Comparison of ENCODE assay signal across 19 cellular contexts in genomic region chr1:151807131-151807530, GRCh38. TPM values are rescaled to one million over a fixed set of nuclear protein-coding genes. Genes with fewer than 3 reads are reported as not detected.
DNase-seq lines count a peak whose midpoint lies in the region; ATAC-seq and TF ChIP-seq lines count a peak whose summit lies in the region.
"Had no signal": no experiment of that assay in that cellular context is flagged by ENCODE, and none has a peak within 500 bp of the region (broad histone marks: within the 10 kb centered on the region; RNA-seq: fewer than 3 reads in every experiment).

No MANE protein-coding gene starts in this region.

- 79 to 90% (median 87%) methylated on average over 5 of the region's 5 CpGs for WGBS in spleen, 5 donors

- no peaks in the 10 kb centered on the region for H3K79me2 ChIP-seq in Karpas-422 (ENCODE audit: low read length)

- no peak overlapping the region for H3K4me2 ChIP-seq in Karpas-422 (ENCODE audit: low read depth, low read length, poor library complexity, severe bottlenecking)
- H3K4me2 ChIP-seq: A549 had no signal

- H3K36me3 ChIP-seq in Karpas-422 (ENCODE audit: insufficient read depth, low read length) (no peaks in the 10 kb centered on the region), spleen (no peaks in the 10 kb centered on the region)
- H3K36me3 ChIP-seq: BE2C, HAP-1 had no signal

- no peak for ATAC-seq in activated T-helper 17 cell treated with anti-CD3 and anti-CD28 coated beads, Interleukin-2, amount 50 U/mL, for 72 hours (replicated peaks)
- ATAC-seq in HG03457 (IDR thresholded peaks at IDR 0.05; ENCODE audit: unreplicated experiment), result no peak
- ATAC-seq: A549 had no signal

- H3K4me1 Mint-ChIP-seq in activated T-helper 17 cell treated with anti-CD3 and anti-CD28 coated beads, Interleukin-2, amount 50 U/mL, for 72 hours, result peaks cover 22% of the 10 kb centered on the region
- H3K4me1 Mint-ChIP-seq in osteocyte (ENCODE audit: unreplicated experiment), result no peaks in the 10 kb centered on the region

- H3K27ac ChIP-seq in Karpas-422 (ENCODE audit: low read length), result no peak overlapping the region
- no peak overlapping the region for H3K27ac ChIP-seq in spleen
- H3K27ac ChIP-seq: A549 had no signal

- H3K9me2 ChIP-seq in Karpas-422 (replicated peaks; ENCODE audit: insufficient read depth, low read length), result no peaks in the 10 kb centered on the region

- no peaks in the 10 kb centered on the region for H4K20me1 ChIP-seq in Karpas-422 (ENCODE audit: insufficient read depth, low read depth, low read length)

- H3K9ac ChIP-seq in Karpas-422 (ENCODE audit: low read length), result no peak overlapping the region

- no peak overlapping the region for H3K4me3 Mint-ChIP-seq in activated T-helper 17 cell treated with anti-CD3 and anti-CD28 coated beads, Interleukin-2, amount 50 U/mL, for 72 hours
- H3K4me3 Mint-ChIP-seq in osteocyte (ENCODE audit: unreplicated experiment), result no peak overlapping the region
- H3K4me3 Mint-ChIP-seq: CD4-positive, CD25-positive, alpha-beta regulatory T cell; IgD-negative memory B cell had no signal

- intact Hi-C loops in spleen (cut with DNase I; ENCODE audit: low total_unique reads), result no loop called here

- no peak overlapping the region for H3K4me3 ChIP-seq in Karpas-422 (ENCODE audit: low read length)
- no peak overlapping the region for H3K4me3 ChIP-seq in spleen
- H3K4me3 ChIP-seq: A549, HAP-1 had no signal

- H3K27me3 Mint-ChIP-seq in activated T-helper 17 cell treated with anti-CD3 and anti-CD28 coated beads, Interleukin-2, amount 50 U/mL, for 72 hours, result no peaks in the 10 kb centered on the region
- H3K27me3 Mint-ChIP-seq in osteocyte (ENCODE audit: unreplicated experiment), result peaks cover 65% of the 10 kb centered on the region

- no peak for TF ChIP-seq POLR2A in spleen (IDR thresholded peaks at IDR 0.05)

- peak; percentile 34 for DNase-seq in activated effector memory CD4-positive, alpha-beta T cell treated with anti-CD3 and anti-CD28 coated beads, Interleukin-2, amount 50 U/mL, for 16 hours
- no peak for DNase-seq in activated effector memory CD4-positive, alpha-beta T cell treated with Interleukin-2 at 50 U/mL for 16 hours
- DNase-seq in osteocyte (ENCODE audit: extremely low spot score, unreplicated experiment) (peak; percentile 80), Karpas-422 (no peak), spleen (no peak)
- DNase-seq: BE2C; CD4-positive, CD25-positive, alpha-beta regulatory T cell; DMS153; DMS79 treated with DMSO at 0.1 percent for 48 hours; EL; GDM1 had no signal

- peaks cover 11% of the 10 kb centered on the region for H3K4me1 ChIP-seq in Karpas-422 (ENCODE audit: low read length)
- no peaks in the 10 kb centered on the region for H3K4me1 ChIP-seq in spleen
- H3K4me1 ChIP-seq: A549 had no signal

- TF ChIP-seq CTCF in osteocyte (IDR thresholded peaks at IDR 0.05), result no peak
- no peak for TF ChIP-seq CTCF in spleen (IDR thresholded peaks at IDR 0.05 in 8 of 11, conservative IDR thresholded peaks at IDR 0.05 in 3 of 11)

- H3K27me3 ChIP-seq in Karpas-422 (ENCODE audit: low read length) (no peaks in the 10 kb centered on the region), spleen (replicated peaks in 1 of 7) (peaks cover 0 to 3% (median 0%) of the 10 kb centered on the region in 7 donors)
- H3K27me3 ChIP-seq: BE2C had no signal

- H3K36me3 Mint-ChIP-seq in activated T-helper 17 cell treated with anti-CD3 and anti-CD28 coated beads, Interleukin-2, amount 50 U/mL, for 72 hours (ENCODE audit: low read depth), result peaks cover 60% of the 10 kb centered on the region
- H3K36me3 Mint-ChIP-seq in osteocyte (ENCODE audit: unreplicated experiment), result no peaks in the 10 kb centered on the region
- H3K36me3 Mint-ChIP-seq: CD4-positive, CD25-positive, alpha-beta regulatory T cell; IgD-negative memory B cell had no signal

- H3K9me3 ChIP-seq in Karpas-422 (ENCODE audit: low read length), result no peaks in the 10 kb centered on the region
- H3K9me3 ChIP-seq in spleen, result no peaks in the 10 kb centered on the region
- H3K9me3 ChIP-seq: A549, BE2C, HAP-1 had no signal

- H3K9me3 Mint-ChIP-seq in activated T-helper 17 cell treated with anti-CD3 and anti-CD28 coated beads, Interleukin-2, amount 50 U/mL, for 72 hours, result no peaks in the 10 kb centered on the region
- no peaks in the 10 kb centered on the region for H3K9me3 Mint-ChIP-seq in osteocyte (ENCODE audit: unreplicated experiment)
- H3K9me3 Mint-ChIP-seq: CD4-positive, CD25-positive, alpha-beta regulatory T cell; IgD-negative memory B cell had no signal

- H3K27ac Mint-ChIP-seq in activated T-helper 17 cell treated with anti-CD3 and anti-CD28 coated beads, Interleukin-2, amount 50 U/mL, for 72 hours, result peak overlapping the region; percentile 72
- H3K27ac Mint-ChIP-seq in osteocyte (ENCODE audit: unreplicated experiment), result no peak overlapping the region
- H3K27ac Mint-ChIP-seq: IgD-negative memory B cell had no signal

- no peak overlapping the region for H2AFZ ChIP-seq in Karpas-422 (ENCODE audit: low read length)

RNA-seq across cellular contexts. Expression of gene LINGO4, which starts 1.9 kb away (rescaled TPM):
- 1 to 10 TPM; 1.3 to 4.0 TPM for total RNA-seq in activated T-helper 17 cell treated with anti-CD3 and anti-CD28 coated beads, Interleukin-2, amount 50 U/mL, for 72 hours
- not detected in 2 replicates for total RNA-seq in osteocyte
- total RNA-seq in Karpas-422 (2014; rRNA removed; shearing (Covaris generic); ENCODE audit: low replicate concordance), result 0.07 TPM in 1 of 2 replicates, not detected in the other
- under 1 TPM in 4 of 7 donors, not detected in 3; 0.13 to 0.36 (median 0.28) TPM for total RNA-seq in spleen
- under 1 TPM in 2 of 3 donors, not detected in 1; 0.04 to 0.06 TPM for polyA plus RNA-seq in spleen
- total RNA-seq: H1, HT1080 had no signal
- polyA plus RNA-seq: A549, AG04450, IgD-negative memory B cell had no signal

RNA-seq across cellular contexts. Expression of gene TDRKH, which starts 16.8 kb away (rescaled TPM):
- 10 to 100 TPM; 20.3 to 21.8 TPM for total RNA-seq in activated T-helper 17 cell treated with anti-CD3 and anti-CD28 coated beads, Interleukin-2, amount 50 U/mL, for 72 hours
- total RNA-seq in osteocyte, result 3.0 and 3.6 TPM in 2 replicates
- total RNA-seq in Karpas-422 (2014; rRNA removed; shearing (Covaris generic); ENCODE audit: low replicate concordance), result 5.6 and 5.9 TPM in 2 replicates
- total RNA-seq in spleen, result 10 to 100 TPM; 10.9 to 21.6 (median 13.0) TPM
- polyA plus RNA-seq in spleen, result 1 to 10 TPM; 3.1 to 4.7 (median 3.2) TPM

RNA-seq across cellular contexts. Expression of gene RORC, which starts 24.5 kb away (rescaled TPM):
- 10 to 100 TPM; 39.5 to 55.2 TPM for total RNA-seq in activated T-helper 17 cell treated with anti-CD3 and anti-CD28 coated beads, Interleukin-2, amount 50 U/mL, for 72 hours
- total RNA-seq in osteocyte, result not detected in 2 replicates
- not detected in 2 replicates for total RNA-seq in Karpas-422 (2014; rRNA removed; shearing (Covaris generic); ENCODE audit: low replicate concordance)
- total RNA-seq in spleen, result 1 to 10 TPM in 6 of 7 donors, under 1 TPM in 1; 0.85 to 4.1 (median 2.3) TPM
- polyA plus RNA-seq in spleen, result under 1 TPM; 0.14 to 0.78 (median 0.51) TPM
- total RNA-seq: HT1080 had no signal
- polyA plus RNA-seq: AG04450 had no signal

RNA-seq across cellular contexts. Expression of gene C2CD4D, which starts 32.5 kb away (rescaled TPM):
- total RNA-seq in activated T-helper 17 cell treated with anti-CD3 and anti-CD28 coated beads, Interleukin-2, amount 50 U/mL, for 72 hours, result 1 to 10 TPM; 3.9 to 5.6 TPM
- total RNA-seq in osteocyte, result not detected in 2 replicates
- not detected in 2 replicates for total RNA-seq in Karpas-422 (2014; rRNA removed; shearing (Covaris generic); ENCODE audit: low replicate concordance)
- under 1 TPM in 1 of 7 donors, not detected in 6; 0.51 TPM for total RNA-seq in spleen
- polyA plus RNA-seq in spleen, result under 1 TPM in 2 of 3 donors, not detected in 1; 0.03 to 0.07 TPM
- total RNA-seq: HT1080 had no signal
- polyA plus RNA-seq: A549, AG04450 had no signal

RNA-seq across cellular contexts. Expression of gene MRPL9, which starts 43.8 kb away (rescaled TPM):
- total RNA-seq in activated T-helper 17 cell treated with anti-CD3 and anti-CD28 coated beads, Interleukin-2, amount 50 U/mL, for 72 hours, result 100 to 1,000 TPM in 1 of 2 donors, 10 to 100 TPM in 1; 80.4 to 160 TPM
- total RNA-seq in osteocyte, result 67.4 and 73.0 TPM in 2 replicates
- 76.8 and 147 TPM in 2 replicates for total RNA-seq in Karpas-422 (2014; rRNA removed; shearing (Covaris generic); ENCODE audit: low replicate concordance)
- total RNA-seq in spleen, result 10 to 100 TPM; 55.4 to 71.7 (median 64.5) TPM
- polyA plus RNA-seq in spleen, result 10 to 100 TPM; 69.2 to 92.6 (median 72.0) TPM

Comparison
In these comparisons a context has a peak if more than half of its experiments do, and no peak if none do; other contexts are left out.
1. DNase-seq: peak in activated effector memory CD4-positive, alpha-beta T cell treated with anti-CD3 and anti-CD28 coated beads, Interleukin-2, amount 50 U/mL, for 16 hours (single experiment) and osteocyte (single experiment); none in activated effector memory CD4-positive, alpha-beta T cell treated with Interleukin-2 at 50 U/mL for 16 hours (single experiment), Karpas-422 (single experiment) and spleen (single experiment).
2. RNA of gene RORC, which starts 24.5 kb away (total RNA-seq): 39.5 to 55.2 TPM in activated T-helper 17 cell treated with anti-CD3 and anti-CD28 coated beads, Interleukin-2, amount 50 U/mL, for 72 hours; 0.85 to 4.1 TPM in spleen, not detected in osteocyte and not detected in Karpas-422; every median in the first group is over 4 times any median in the second.